ENCODE assay signal across 9 cellular contexts in genomic region chr6:25280617-25280990, GRCh38. TPM values are rescaled to one million over a fixed set of nuclear protein-coding genes. Genes with fewer than 3 reads are reported as not detected.
DNase-seq lines count a peak whose midpoint lies in the region; ATAC-seq, FAIRE-seq and TF ChIP-seq lines count a peak whose summit lies in the region.
"Had no signal": no experiment of that assay in that cellular context is flagged by ENCODE, and none has a peak within 500 bp of the region (broad histone marks: within the 10 kb centered on the region; RNA-seq: fewer than 3 reads in every experiment).

No MANE protein-coding gene starts in this region.

- H4K20me1 ChIP-seq in keratinocyte (ENCODE audit: control insufficient read depth, extremely low read depth, insufficient read depth, low read length) = no peaks in the 10 kb centered on the region

- peaks cover 0 to 4% of the 10 kb centered on the region in 2 experiments for H3K36me3 ChIP-seq in keratinocyte (ENCODE audit: control insufficient read depth in 2 of 2, extremely low read depth in 1 of 2, insufficient read depth in 2 of 2, low read length in 2 of 2)
- H3K36me3 ChIP-seq in testis (ENCODE audit: low read depth, missing control alignments) = no peaks in the 10 kb centered on the region

- peaks cover 38% of the 10 kb centered on the region for H3K4me1 Mint-ChIP-seq in activated CD4-positive, alpha-beta T cell treated with anti-CD3 and anti-CD28 coated beads for 36 hours
- peaks cover 20% of the 10 kb centered on the region for H3K4me1 Mint-ChIP-seq in activated T-helper 17 cell treated with anti-CD3 and anti-CD28 coated beads, Interleukin-2, amount 50 U/mL, for 72 hours

- H3K4me2 ChIP-seq in keratinocyte (ENCODE audit: control insufficient read depth, extremely low read depth, insufficient read depth, low read depth, low read length) = peak overlapping the region; percentile 87

- CTCF ChIA-PET in activated CD4-positive, alpha-beta T cell treated with anti-CD3 and anti-CD28 coated beads for 36 hours (lab: Charles Lee) = interaction anchor here (0.6 to 4.2 kb wide), 2 partner anchors 15 to 21 kb away, joined by 3 to 29 read pairs; no protein-coding TSS in a partner anchor

- POLR2A ChIA-PET in activated CD4-positive, alpha-beta T cell treated with anti-CD3 and anti-CD28 coated beads for 36 hours (lab: Charles Lee) = no interaction called here

- H3K79me2 ChIP-seq in keratinocyte (ENCODE audit: control insufficient read depth, insufficient read depth, low read length) = peaks cover 37% of the 10 kb centered on the region

- H3K4me3 Mint-ChIP-seq in activated CD4-positive, alpha-beta T cell treated with anti-CD3 and anti-CD28 coated beads for 36 hours = peak overlapping the region; percentile 82
- peak overlapping the region; percentile 84 for H3K4me3 Mint-ChIP-seq in activated T-helper 17 cell treated with anti-CD3 and anti-CD28 coated beads, Interleukin-2, amount 50 U/mL, for 72 hours

- H3K27me3 Mint-ChIP-seq in activated CD4-positive, alpha-beta T cell treated with anti-CD3 and anti-CD28 coated beads for 36 hours = peaks cover 2% of the 10 kb centered on the region
- peaks cover 7% of the 10 kb centered on the region for H3K27me3 Mint-ChIP-seq in activated T-helper 17 cell treated with anti-CD3 and anti-CD28 coated beads, Interleukin-2, amount 50 U/mL, for 72 hours

- H3K36me3 Mint-ChIP-seq in activated CD4-positive, alpha-beta T cell treated with anti-CD3 and anti-CD28 coated beads for 36 hours (ENCODE audit: low read depth) = no peaks in the 10 kb centered on the region
- H3K36me3 Mint-ChIP-seq in activated T-helper 17 cell treated with anti-CD3 and anti-CD28 coated beads, Interleukin-2, amount 50 U/mL, for 72 hours (ENCODE audit: low read depth) = no peaks in the 10 kb centered on the region

- no peaks in the 10 kb centered on the region for H3K9me3 Mint-ChIP-seq in activated CD4-positive, alpha-beta T cell treated with anti-CD3 and anti-CD28 coated beads for 36 hours (ENCODE audit: low read depth)
- no peaks in the 10 kb centered on the region for H3K9me3 Mint-ChIP-seq in activated T-helper 17 cell treated with anti-CD3 and anti-CD28 coated beads, Interleukin-2, amount 50 U/mL, for 72 hours

- ATAC-seq in activated CD4-positive, alpha-beta T cell treated with anti-CD3 and anti-CD28 coated beads for 36 hours = no peak
- ATAC-seq in activated T-helper 17 cell treated with anti-CD3 and anti-CD28 coated beads, Interleukin-2, amount 50 U/mL, for 72 hours (replicated peaks) = no peak
- ATAC-seq in HG02852 (IDR thresholded peaks at IDR 0.05; ENCODE audit: unreplicated experiment) (no peak), HG03135 (IDR thresholded peaks at IDR 0.05; ENCODE audit: unreplicated experiment) (no peak)

- H3K4me1 ChIP-seq in keratinocyte (ENCODE audit: control insufficient read depth, extremely low read depth, insufficient read depth, low read length) (peaks cover 26% of the 10 kb centered on the region), testis (peaks cover 20% of the 10 kb centered on the region)

- no peaks in the 10 kb centered on the region for H3K9me3 ChIP-seq in keratinocyte (ENCODE audit: control insufficient read depth, low read depth, low read length)
- no peaks in the 10 kb centered on the region for H3K9me3 ChIP-seq in testis

- H2AFZ ChIP-seq in keratinocyte (ENCODE audit: control insufficient read depth, low read length) = peak overlapping the region; percentile 20

- no peak for TF ChIP-seq POLR2A in testis (IDR thresholded peaks at IDR 0.05)

- no peaks in the 10 kb centered on the region for H3K9me1 ChIP-seq in keratinocyte (ENCODE audit: control insufficient read depth, extremely low read depth, insufficient read depth, low read length)

- WGBS in testis, 2 donors = 5 to 6% methylated on average over 6 of the region's 6 CpGs

- DNase-seq in activated CD4-positive, alpha-beta T cell treated with anti-CD3 and anti-CD28 coated beads for 36 hours = no peak
- no peak for DNase-seq in activated CD4-positive, alpha-beta T cell treated with anti-CD3 and anti-CD28 coated beads for 4 hours
- DNase-seq in keratinocyte (ENCODE audit: low read depth, low spot score) = no peak
- DNase-seq in testis = no peak
- no peak for DNase-seq in Ammon's horn (ENCODE audit: low spot score)
- DNase-seq: NCI-H1105 treated with DMSO at 0.1 percent for 48 hours had no signal

- intact Hi-C loops in activated CD4-positive, alpha-beta T cell treated with anti-CD3 and anti-CD28 coated beads for 36 hours (cut with DNase I, micrococcal nuclease) = no loop called here
- intact Hi-C loops in testis (cut with DNase I; ENCODE audit: low total_unique reads) = no loop called here

- H3K27ac ChIP-seq in keratinocyte (ENCODE audit: control insufficient read depth, insufficient read depth, low read length) (peak overlapping the region; percentile 91), testis (peak overlapping the region; percentile 88)

- peak; percentile 77 for FAIRE-seq in keratinocyte (lab: Jason Lieb, UNC)

- H3K4me3 ChIP-seq in keratinocyte (ENCODE audit: control insufficient read depth in 2 of 3, extremely low read depth in 1 of 3, insufficient read depth in 2 of 3, low read depth in 1 of 3, low read length in 3 of 3) (peak overlapping the region; percentile 90 to 98 (median 96)), testis (peak overlapping the region; percentile 81 to 92)

- TF ChIP-seq CTCF in keratinocyte (optimal IDR thresholded peaks at IDR 0.05 in 1 of 3, IDR thresholded peaks at IDR 0.05 in 1 of 3, conservative IDR thresholded peaks at IDR 0.05 in 1 of 3; ENCODE audit: extremely low read depth in 1 of 3, insufficient read depth in 2 of 3, low read length in 3 of 3) (no peak), testis (IDR thresholded peaks at IDR 0.05) (no peak)

- peak overlapping the region; percentile 93 for H3K9ac ChIP-seq in keratinocyte (ENCODE audit: control insufficient read depth, extremely low read depth, insufficient read depth, low read length)

- dilution Hi-C loops in keratinocyte (cut with MboI; ENCODE audit: extremely low pct_ligation_motif_present, low sequenced_read_pairs) = no loop called here

- peak overlapping the region; percentile 27 for H3K27ac Mint-ChIP-seq in activated CD4-positive, alpha-beta T cell treated with anti-CD3 and anti-CD28 coated beads for 36 hours
- H3K27ac Mint-ChIP-seq in activated T-helper 17 cell treated with anti-CD3 and anti-CD28 coated beads, Interleukin-2, amount 50 U/mL, for 72 hours = no peak overlapping the region

- no peaks in the 10 kb centered on the region for H3K27me3 ChIP-seq in keratinocyte (ENCODE audit: control insufficient read depth, extremely low read depth, insufficient read depth, low read length)
- H3K27me3 ChIP-seq in testis = no peaks in the 10 kb centered on the region

RNA-seq across cellular contexts. Expression of gene CARMIL1, which starts 1.4 kb away (rescaled TPM):
- total RNA-seq in activated CD4-positive, alpha-beta T cell treated with anti-CD3 and anti-CD28 coated beads for 36 hours = 1 to 10 TPM; 4.5 to 4.9 TPM
- total RNA-seq in activated T-helper 17 cell treated with anti-CD3 and anti-CD28 coated beads, Interleukin-2, amount 50 U/mL, for 72 hours = 1 to 10 TPM; 3.8 to 7.6 TPM
- polyA plus RNA-seq in keratinocyte = 13.9 to 18.9 TPM (median 13.9 TPM) in 3 replicates
- 9.6 TPM for polyA plus RNA-seq in keratinocyte (2011; ENCODE audit: low read depth)
- 10.8 and 16.1 TPM in 2 replicates for polyA plus RNA-seq in keratinocyte (2011; cell fraction: cytosol; rRNA removed)
- 23.0 and 24.5 TPM in 2 replicates for polyA plus RNA-seq in keratinocyte (2011; cell fraction: nucleus; rRNA removed)
- polyA plus RNA-seq in keratinocyte (2012; ENCODE audit: low replicate concordance) = 12.9 and 18.1 TPM in 2 replicates
- polyA minus RNA-seq in keratinocyte = 9.4 to 28.2 TPM (median 16.1 TPM) in 3 replicates
- 12.3 TPM for polyA minus RNA-seq in keratinocyte (2011; cell fraction: cytosol; rRNA and poly(A)+ RNA removed)
- 20.3 and 40.6 TPM in 2 replicates for polyA minus RNA-seq in keratinocyte (2011; cell fraction: nucleus; rRNA and poly(A)+ RNA removed)
- 100 to 1,000 TPM; 108 to 120 TPM for total RNA-seq in testis
- polyA plus RNA-seq in testis (ENCODE audit: insufficient read depth, low read depth, low replicate concordance) = 39.4 TPM

Comparison
In these comparisons a context has a peak if more than half of its experiments do, and no peak if none do; other contexts are left out.
1. RNA of gene CARMIL1, which starts 1.4 kb away (total RNA-seq): 108 to 120 TPM in testis; 3.8 to 7.6 TPM in activated T-helper 17 cell treated with anti-CD3 and anti-CD28 coated beads, Interleukin-2, amount 50 U/mL, for 72 hours and 4.5 to 4.9 TPM in activated CD4-positive, alpha-beta T cell treated with anti-CD3 and anti-CD28 coated beads for 36 hours; every median in the first group is over 10 times any median in the second.